ENCODE assay signal across 8 cellular contexts in the genomic region with DNA sequence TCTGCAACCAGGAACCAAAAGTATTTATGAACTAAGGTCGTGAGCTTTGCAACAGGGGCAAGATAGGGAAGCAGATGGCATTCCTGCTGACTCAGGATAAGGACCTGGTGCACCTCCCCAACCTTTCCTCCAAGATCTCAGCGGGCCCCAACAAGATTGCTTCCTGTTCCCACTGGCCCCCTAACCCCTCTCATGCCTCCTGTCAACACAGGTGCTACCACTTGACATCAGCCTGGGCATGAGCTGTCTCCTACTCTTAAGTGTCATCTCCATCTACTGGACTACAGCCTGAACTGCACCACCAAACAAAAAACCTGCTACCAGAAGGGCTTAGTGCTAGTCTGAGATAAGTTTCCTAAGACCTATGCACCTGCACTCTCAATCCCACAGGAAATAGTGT. TPM values are rescaled to one million over a fixed set of nuclear protein-coding genes. Genes with fewer than 3 reads are reported as not detected.
DNase-seq lines count a peak whose midpoint lies in the region; ATAC-seq and TF ChIP-seq lines count a peak whose summit lies in the region.

No MANE protein-coding gene starts in this region.

- H3K27ac ChIP-seq in right lobe of liver = no peak overlapping the region

- peak; percentile 76 to 88 (median 85) for ATAC-seq in right lobe of liver
- ATAC-seq in HG03097 (IDR thresholded peaks at IDR 0.05; ENCODE audit: low FRiP score, unreplicated experiment) = no peak

- WGBS in right lobe of liver (ENCODE audit: insufficient coverage, low coverage, low lambda C conversion rate, missing lambda C conversion rate) = 17% methylated on average over 1 of the region's 2 CpGs

- H3K27me3 ChIP-seq in right lobe of liver = no peaks in the 10 kb centered on the region

- TF ChIP-seq CTCF in astrocyte of the cerebellum (IDR thresholded peaks at IDR 0.05; ENCODE audit: low read depth, low read length, missing control alignments) (peak; percentile 65), right lobe of liver (IDR thresholded peaks at IDR 0.05) (peak; percentile 44 to 62 (median 48))

- peaks cover 0 to 3% (median 1%) of the 10 kb centered on the region in 4 donors for H3K36me3 ChIP-seq in right lobe of liver

- H3K9me3 ChIP-seq in right lobe of liver = no peaks in the 10 kb centered on the region

- in situ Hi-C loops in astrocyte of the cerebellum (cut with HindIII; ENCODE audit: low sequenced_read_pairs) = no loop called here

- intact Hi-C loops in right lobe of liver (cut with DNase I) = no loop called here

- no peak for TF ChIP-seq POLR2A in right lobe of liver (IDR thresholded peaks at IDR 0.05)

- peak; percentile 3 to 12 for DNase-seq in stimulated activated CD4-positive, alpha-beta T cell treated with anti-CD3 and anti-CD28 coated beads, Interleukin-4, amount 100 ng/mL, for 48 hours (ENCODE audit: low read depth in 2 of 2)
- DNase-seq in stimulated activated CD4-positive, alpha-beta T cell treated with anti-CD3 and anti-CD28 coated beads, Interleukin-4, amount 100 ng/mL, for 24 hours = no peak
- DNase-seq in NCI-H1694 (lab: John Stamatoyannopoulos, UW) (peak; percentile 52), astrocyte of the cerebellum (ENCODE audit: low read depth) (no peak), right lobe of liver (peak in 1 of 3 donors; percentile 46), NCI-H1048 (lab: John Stamatoyannopoulos, UW) (no peak), activated T-cell treated with anti-CD3 and anti-CD28 coated beads for 4 hours (no peak)

- no peak overlapping the region for H3K4me3 ChIP-seq in astrocyte of the cerebellum (ENCODE audit: low read depth, low read length)
- H3K4me3 ChIP-seq in right lobe of liver = no peak overlapping the region

- no peaks in the 10 kb centered on the region for H3K4me1 ChIP-seq in right lobe of liver

RNA-seq across cellular contexts. Expression of a gene that starts 32.7 kb away (rescaled TPM):
- 10 to 100 TPM in 5 of 6 experiments, 1 to 10 TPM in 1; 8.8 to 20.0 (median 13.7) TPM for total RNA-seq in right lobe of liver

RNA-seq across cellular contexts. Expression of a gene that starts 33.0 kb away (rescaled TPM):
- total RNA-seq in right lobe of liver = 1 to 10 TPM in 2 of 6 experiments, under 1 TPM in 4; 0.35 to 2.0 (median 0.70) TPM

Comparison
In these comparisons a context has a peak if more than half of its experiments do, and no peak if none do; other contexts are left out.
1. DNase-seq: peak in stimulated activated CD4-positive, alpha-beta T cell treated with anti-CD3 and anti-CD28 coated beads, Interleukin-4, amount 100 ng/mL, for 48 hours (2 of 2) and NCI-H1694 (single experiment); none in stimulated activated CD4-positive, alpha-beta T cell treated with anti-CD3 and anti-CD28 coated beads, Interleukin-4, amount 100 ng/mL, for 24 hours (single experiment), astrocyte of the cerebellum (single experiment), NCI-H1048 (single experiment) and activated T-cell treated with anti-CD3 and anti-CD28 coated beads for 4 hours (single experiment).